16 cellular contexts compared by ENCODE assay signal in genomic region chr4:125649452-125649851, GRCh38.
DNase-seq lines count a peak whose midpoint lies in the region; ATAC-seq, FAIRE-seq and TF ChIP-seq lines count a peak whose summit lies in the region.
"Had no signal": no experiment of that assay in that cellular context is flagged by ENCODE, and none has a peak within 500 bp of the region (broad histone marks: within the 10 kb centered on the region; RNA-seq: fewer than 3 reads in every experiment).

No MANE protein-coding gene starts in this region.

- H3K18ac ChIP-seq in H1 (ENCODE audit: extremely low read depth, low read length) (no peak overlapping the region), mesendoderm (ENCODE audit: low read length) (no peak overlapping the region)

- H3K27ac ChIP-seq in GM23338 (ENCODE audit: low read depth): no peak overlapping the region
- no peak overlapping the region for H3K27ac ChIP-seq in HCT116 (ENCODE audit: low read depth, low read length)
- no peak overlapping the region for H3K27ac ChIP-seq in H1 (ENCODE audit: low read depth, low read length)
- no peak overlapping the region for H3K27ac ChIP-seq in mesendoderm (ENCODE audit: low read depth, low read length)
- no peak overlapping the region for H3K27ac ChIP-seq in caudate nucleus (ENCODE audit: low read depth, low read length)
- H3K27ac ChIP-seq in colonic mucosa: no peak overlapping the region

- no peak overlapping the region for H3K4me3 Mint-ChIP-seq in GM23338
- H3K4me3 Mint-ChIP-seq: CD4-positive, alpha-beta memory T cell; H9; HFFc6 had no signal

- H3K79me2 ChIP-seq in GM23338 (replicated peaks; ENCODE audit: insufficient read depth): no peaks in the 10 kb centered on the region
- no peaks in the 10 kb centered on the region for H3K79me2 ChIP-seq in HCT116 (ENCODE audit: insufficient read depth, low read length)
- H3K79me2 ChIP-seq in H1 (ENCODE audit: control insufficient read depth in 1 of 2, insufficient read depth in 2 of 2, low read length in 2 of 2): no peaks in the 10 kb centered on the region
- no peaks in the 10 kb centered on the region for H3K79me2 ChIP-seq in mesendoderm (ENCODE audit: control insufficient read depth, insufficient read depth, low read length)

- CTCF ChIA-PET in HCT116 (lab: Charles Lee): no interaction called here
- CTCF ChIA-PET in H1 (lab: Charles Lee; ENCODE audit: partially characterized antibody): interaction anchor here (1.0 kb wide), 1 partner anchor 52 kb away, joined by 3 read pairs; no protein-coding TSS in a partner anchor

- no peaks in the 10 kb centered on the region for H3F3A ChIP-seq in GM23338 (replicated peaks; ENCODE audit: low read depth)

- DNase-seq in GM23338 (ENCODE audit: low spot score) (no peak), HCT116 (ENCODE audit: low read depth, low spot score) (no peak), H1 (ENCODE audit: low read depth in 1 of 2, low spot score in 2 of 2) (no peak), mesendoderm (no peak), caudate nucleus (lab: John Stamatoyannopoulos, UW) (no peak), colonic mucosa (no peak), NAMALWA (ENCODE audit: low spot score) (no peak)
- DNase-seq: C1 segment of cervical spinal cord; Calu3; CD4-positive, alpha-beta memory T cell; COR-L47; DMS53; DMS79 treated with DMSO at 0.1 percent for 48 hours; H9; HFFc6 had no signal

- H2BK15ac ChIP-seq in H1 (ENCODE audit: low read length): no peak overlapping the region
- H2BK15ac ChIP-seq in mesendoderm (replicated peaks; ENCODE audit: low read depth): peak overlapping the region; percentile 45

- H2AK5ac ChIP-seq in H1 (ENCODE audit: low read depth, low read length) (no peak overlapping the region), mesendoderm (ENCODE audit: low read length) (no peak overlapping the region)

- H3K9me3 Mint-ChIP-seq in GM23338: peaks cover 8% of the 10 kb centered on the region
- H3K9me3 Mint-ChIP-seq: HFFc6 had no signal

- no peak overlapping the region for H2BK5ac ChIP-seq in H1 (ENCODE audit: low read depth, low read length)
- no peak overlapping the region for H2BK5ac ChIP-seq in mesendoderm (ENCODE audit: low read length)

- H3K36me3 Mint-ChIP-seq in GM23338 (ENCODE audit: low read depth): peaks cover 12% of the 10 kb centered on the region
- H3K36me3 Mint-ChIP-seq: CD4-positive, alpha-beta memory T cell had no signal

- H3K9me3 ChIP-seq in HCT116 (ENCODE audit: control insufficient read depth in 1 of 2, insufficient read depth in 1 of 2, low read depth in 1 of 2, low read length in 2 of 2): no peaks in the 10 kb centered on the region
- H3K9me3 ChIP-seq in H1 (ENCODE audit: insufficient read depth in 2 of 2, low read depth in 1 of 2, low read length in 1 of 2): peaks cover 2 to 8% of the 10 kb centered on the region in 2 experiments; a peak in 2 of 4 replicates
- peaks cover 4% of the 10 kb centered on the region for H3K9me3 ChIP-seq in colonic mucosa

- H3K9ac ChIP-seq in HCT116 (ENCODE audit: low read length) (no peak overlapping the region), H1 (replicated peaks in 1 of 4; ENCODE audit: extremely low read depth in 1 of 4, low read depth in 3 of 4, low read length in 3 of 4) (no peak overlapping the region), mesendoderm (ENCODE audit: low read length) (no peak overlapping the region), colonic mucosa (ENCODE audit: low read depth in 2 of 2, low read length in 2 of 2) (no peak overlapping the region)

- POLR2A ChIA-PET in HCT116 (lab: Charles Lee) (no interaction called here), H1 (lab: Charles Lee; ENCODE audit: partially characterized antibody) (interaction anchor here (0.6 kb wide), 1 partner anchor 292 kb away, joined by 3 read pairs; no protein-coding TSS in a partner anchor)

- H3K4ac ChIP-seq in H1 (replicated peaks; ENCODE audit: insufficient read length, low read depth, low read length): no peak overlapping the region
- H3K4ac ChIP-seq in mesendoderm (ENCODE audit: low read depth, low read length): no peak overlapping the region

- TF ChIP-seq CTCF in GM23338 (conservative IDR thresholded peaks at IDR 0.05; ENCODE audit: low read depth in 2 of 2) (no peak), HCT116 (IDR thresholded peaks at IDR 0.05 in 2 of 3, conservative IDR thresholded peaks at IDR 0.05 in 1 of 3; ENCODE audit: borderline replicate concordance in 1 of 3, insufficient read depth in 1 of 3, low read depth in 2 of 3, low read length in 2 of 3) (no peak), H1 (IDR thresholded peaks at IDR 0.05; ENCODE audit: control extremely low read depth in 1 of 3, insufficient read depth in 1 of 3, low read depth in 1 of 3, low read length in 3 of 3) (no peak), colonic mucosa (IDR thresholded peaks at IDR 0.05) (no peak)

- no peak overlapping the region for H3K27ac Mint-ChIP-seq in GM23338
- H3K27ac Mint-ChIP-seq: CD4-positive, alpha-beta memory T cell; H9; HFFc6 had no signal

- H4K20me1 ChIP-seq in GM23338 (replicated peaks; ENCODE audit: insufficient read depth): no peaks in the 10 kb centered on the region
- no peaks in the 10 kb centered on the region for H4K20me1 ChIP-seq in HCT116 (ENCODE audit: insufficient read depth)
- no peaks in the 10 kb centered on the region for H4K20me1 ChIP-seq in H1 (replicated peaks in 1 of 2; ENCODE audit: control insufficient read depth in 1 of 2, insufficient read depth in 2 of 2, low read length in 2 of 2)

- no peaks in the 10 kb centered on the region for H3K9me2 ChIP-seq in GM23338 (ENCODE audit: insufficient read depth)
- no peaks in the 10 kb centered on the region for H3K9me2 ChIP-seq in HCT116 (ENCODE audit: insufficient read depth)

- H3K36me3 ChIP-seq in GM23338 (ENCODE audit: insufficient read depth) (no peaks in the 10 kb centered on the region), HCT116 (ENCODE audit: control insufficient read depth in 1 of 2, insufficient read depth in 2 of 2, low read length in 2 of 2) (no peaks in the 10 kb centered on the region), H1 (ENCODE audit: control insufficient read depth in 2 of 4, insufficient read depth in 4 of 4, low read length in 3 of 4) (peaks cover 0 to 6% (median 0%) of the 10 kb centered on the region in 4 experiments; a peak in 1 of 8 replicates), mesendoderm (ENCODE audit: control insufficient read depth, insufficient read depth, low read length) (no peaks in the 10 kb centered on the region), colonic mucosa (no peaks in the 10 kb centered on the region)

- TF ChIP-seq RAD21 in HCT116 (IDR thresholded peaks at IDR 0.05; ENCODE audit: low read depth): no peak
- no peak for TF ChIP-seq RAD21 in H1 (IDR thresholded peaks at IDR 0.05 in 1 of 2, conservative IDR thresholded peaks at IDR 0.05 in 1 of 2; ENCODE audit: low read depth in 2 of 2, low read length in 2 of 2)

- H2BK12ac ChIP-seq in H1 (ENCODE audit: low read depth, low read length): no peak overlapping the region

- H3K4me2 ChIP-seq in GM23338 (no peak overlapping the region), HCT116 (ENCODE audit: low read length) (no peak overlapping the region), H1 (ENCODE audit: insufficient read depth in 1 of 2, low read depth in 2 of 2, low read length in 2 of 2) (no peak overlapping the region), mesendoderm (ENCODE audit: low read length) (no peak overlapping the region)

- H4K91ac ChIP-seq in H1 (replicated peaks; ENCODE audit: insufficient read length, low read length): no peak overlapping the region

- H3K56ac ChIP-seq in H1 (replicated peaks; ENCODE audit: insufficient read length, low read depth, low read length) (no peak overlapping the region), mesendoderm (ENCODE audit: low read length) (no peak overlapping the region)

- peak overlapping the region; percentile 46; the same call in 1 of the 2 replicates for H4K8ac ChIP-seq in H1 (ENCODE audit: extremely low read depth, insufficient read depth, low read length)
- H4K8ac ChIP-seq in mesendoderm (ENCODE audit: low read depth, low read length): no peak overlapping the region

- BruUV-seq in HCT116 (replicated peaks; lab: Mats Ljungman, UMichigan): no TSS peak

- no peaks in the 10 kb centered on the region for H3K79me1 ChIP-seq in H1 (ENCODE audit: low read depth, low read length)
- no peaks in the 10 kb centered on the region for H3K79me1 ChIP-seq in mesendoderm (ENCODE audit: low read length)

- ATAC-seq in GM23338 (no peak), HCT116 (no peak)

- H3K4me1 ChIP-seq in GM23338 (ENCODE audit: insufficient read depth) (no peaks in the 10 kb centered on the region), HCT116 (ENCODE audit: control insufficient read depth in 1 of 2, insufficient read depth in 2 of 2, low read length in 2 of 2) (no peaks in the 10 kb centered on the region), H1 (replicated peaks in 1 of 4; ENCODE audit: control insufficient read depth in 3 of 4, insufficient read depth in 4 of 4, low read length in 3 of 4) (no peaks in the 10 kb centered on the region), mesendoderm (ENCODE audit: control insufficient read depth, low read depth, low read length) (no peaks in the 10 kb centered on the region), colonic mucosa (no peaks in the 10 kb centered on the region)

- RAD21 ChIA-PET in HCT116 (lab: Charles Lee; ENCODE audit: low non-redundant PET in 1 of 2, low total read pairs in 2 of 2, uncharacterized antibody in 2 of 2, unreplicated experiment in 2 of 2): no interaction called here

- no peak for FAIRE-seq in H1 (lab: Jason Lieb, UNC)
- FAIRE-seq: GM12892 had no signal

- H2BK20ac ChIP-seq in H1 (ENCODE audit: low read length): no peak overlapping the region

- H3K23me2 ChIP-seq in H1 (ENCODE audit: low read depth, low read length): no peaks in the 10 kb centered on the region

- TF ChIP-seq POLR2A in HCT116 (IDR thresholded peaks at IDR 0.05; ENCODE audit: borderline replicate concordance, extremely low read depth, insufficient read depth, insufficient read length): no peak
- TF ChIP-seq POLR2A in H1 (IDR thresholded peaks at IDR 0.05; ENCODE audit: control extremely low read depth in 1 of 2, low read depth in 2 of 2, low read length in 2 of 2): no peak

- H3K4me3 ChIP-seq in GM23338 (no peak overlapping the region), HCT116 (replicated peaks in 1 of 2; ENCODE audit: low read depth in 1 of 2, low read length in 2 of 2) (no peak overlapping the region), H1 (ENCODE audit: extremely low read depth in 1 of 4, insufficient read depth in 2 of 4, low read depth in 3 of 4, low read length in 4 of 4) (no peak overlapping the region), mesendoderm (ENCODE audit: low read length) (no peak overlapping the region), colonic mucosa (no peak overlapping the region)

- no peak overlapping the region for H3K23ac ChIP-seq in H1 (ENCODE audit: insufficient read length)
- H3K23ac ChIP-seq in mesendoderm (ENCODE audit: low read length): no peak overlapping the region

- no peak for TF ChIP-seq EP300 in H1 (IDR thresholded peaks at IDR 0.05; ENCODE audit: borderline replicate concordance in 1 of 2, low read depth in 2 of 2, low read length in 2 of 2)

- H3K27me3 ChIP-seq in GM23338 (ENCODE audit: insufficient read depth) (no peaks in the 10 kb centered on the region), HCT116 (ENCODE audit: insufficient read depth, low read length) (no peaks in the 10 kb centered on the region), H1 (replicated peaks in 1 of 4; ENCODE audit: control insufficient read depth in 3 of 4, extremely low read depth in 1 of 4, insufficient read depth in 3 of 4, low read length in 3 of 4) (no peaks in the 10 kb centered on the region), mesendoderm (ENCODE audit: insufficient read depth, low read length, poor library complexity) (no peaks in the 10 kb centered on the region), colonic mucosa (no peaks in the 10 kb centered on the region)

- H2AFZ ChIP-seq in GM23338 (peak overlapping the region; percentile 78; the same call in 1 of the 2 replicates), HCT116 (ENCODE audit: low read depth, low read length, poor library complexity, severe bottlenecking) (peak overlapping the region; percentile 68), H1 (ENCODE audit: low read length) (peak overlapping the region; percentile 87; the same call in 1 of the 2 replicates)

- H3K27me3 Mint-ChIP-seq in GM23338 (ENCODE audit: insufficient read depth, low read depth, poor library complexity): no peaks in the 10 kb centered on the region
- H3K27me3 Mint-ChIP-seq: CD4-positive, alpha-beta memory T cell had no signal

- intact Hi-C loops in HCT116 (cut with micrococcal nuclease): no loop called here
- intact Hi-C loops in colonic mucosa (cut with DNase I): no loop called here

- H4K5ac ChIP-seq in H1 (ENCODE audit: insufficient read length, low read depth, low read length) (no peak overlapping the region), mesendoderm (ENCODE audit: low read length) (no peak overlapping the region)

- no peak overlapping the region for H3K14ac ChIP-seq in H1 (ENCODE audit: insufficient read length)

- WGBS in H1 (ENCODE audit: extremely low coverage in 1 of 2, insufficient coverage in 1 of 2, insufficient read length in 1 of 2, insufficient replicate concordance in 2 of 2, low coverage in 1 of 2, low lambda C conversion rate in 2 of 2, missing lambda C conversion rate in 1 of 2), 2 experiments: 91% methylated on average over 6 of the region's 6 CpGs; no CpG with 5 or more reads in 1 of the 2 experiments
- no CpG with 5 or more reads among the region's 6 CpGs for WGBS in mesendoderm (ENCODE audit: extremely low coverage, insufficient coverage, low lambda C conversion rate)

- no peak overlapping the region for H2BK120ac ChIP-seq in H1 (replicated peaks; ENCODE audit: low read depth, low read length)
- H2BK120ac ChIP-seq in mesendoderm (ENCODE audit: low read depth, low read length): no peak overlapping the region

- no peaks in the 10 kb centered on the region for H3K4me1 Mint-ChIP-seq in GM23338
- H3K4me1 Mint-ChIP-seq: CD4-positive, alpha-beta memory T cell had no signal
